8 cellular contexts compared by ENCODE assay signal in the genomic region with DNA sequence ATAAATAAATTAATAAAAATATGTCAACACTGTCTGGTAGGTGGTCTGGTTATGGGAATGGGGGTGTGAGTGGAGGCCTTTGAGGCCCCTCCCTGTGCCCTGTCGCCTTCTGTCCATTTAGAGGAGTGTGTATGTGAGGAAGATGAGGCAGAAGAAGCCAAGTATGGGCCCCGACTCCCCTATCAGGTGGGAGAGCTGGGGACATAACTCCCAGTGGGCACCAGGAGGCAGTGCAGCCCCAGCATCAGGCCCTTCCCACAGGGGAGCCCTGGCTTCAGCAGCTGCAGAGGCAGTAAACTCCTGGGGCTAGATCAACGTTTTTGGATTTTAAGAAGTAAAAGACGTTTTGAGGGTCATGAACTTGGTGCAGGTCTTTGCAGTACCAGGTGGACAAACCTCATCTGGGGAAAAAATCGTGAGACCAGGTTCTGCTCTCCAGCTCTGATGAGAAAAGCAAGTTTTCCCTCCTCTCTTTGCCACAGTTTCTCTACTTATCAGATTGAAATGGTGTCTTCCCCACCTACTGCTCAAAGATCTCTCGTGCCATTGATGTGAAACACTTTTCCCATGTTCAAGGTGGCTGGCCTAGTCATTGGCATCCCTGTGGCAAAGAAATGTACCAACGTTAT.
A peak's percentile ranks its signal among the peaks of the same experiment; 100 is the strongest.
DNase-seq lines count a peak whose midpoint lies in the region; ATAC-seq and TF ChIP-seq lines count a peak whose summit lies in the region.

No MANE protein-coding gene starts in this region.

- H3K4me1 ChIP-seq in HEK293 (ENCODE audit: control insufficient read depth, insufficient read depth, low read length): no peaks in the 10 kb centered on the region
- H3K4me1 ChIP-seq in left ventricle myocardium inferior: no peaks in the 10 kb centered on the region

- H3K36me3 ChIP-seq in HEK293 (ENCODE audit: control insufficient read depth in 2 of 2, insufficient read depth in 1 of 2, low read length in 2 of 2) (no peaks in the 10 kb centered on the region), left ventricle myocardium inferior (no peaks in the 10 kb centered on the region)

- no peaks in the 10 kb centered on the region for H3K27me3 ChIP-seq in left ventricle myocardium inferior (ENCODE audit: low read depth)

- intact Hi-C loops in left ventricle myocardium inferior (cut with micrococcal nuclease): loop anchor here (5.0 kb wide), 1 partner anchor 307 kb away; no protein-coding TSS in a partner anchor

- no peak overlapping the region for H3K4me3 ChIP-seq in HEK293 (ENCODE audit: low read depth, low read length)
- H3K4me3 ChIP-seq in left ventricle myocardium inferior: no peak overlapping the region

- peak; percentile 93 for DNase-seq in GM03348 (ENCODE audit: low spot score)
- DNase-seq in NAMALWA (ENCODE audit: low spot score): peak; percentile 88
- DNase-seq in SW480 (ENCODE audit: low spot score): peak; percentile 76
- DNase-seq in activated naive CD8-positive, alpha-beta T cell treated with anti-CD3 and anti-CD28 coated beads, Interleukin-2, amount 50 U/mL, for 16 hours (ENCODE audit: low read depth, low spot score): peak; percentile 46
- peak; percentile 76 for DNase-seq in left ventricle myocardium inferior
- peak; percentile 57 for DNase-seq in renal cortical epithelial cell (ENCODE audit: low read depth)

- H3K27ac ChIP-seq in HEK293 (ENCODE audit: extremely low read depth, low read depth, low read length) (no peak overlapping the region), left ventricle myocardium inferior (replicated peaks) (no peak overlapping the region)

- CTCF ChIA-PET in HEK293 (lab: Yijun Ruan, JAX): interaction anchor here (0.5 to 4.8 kb wide), 25 partner anchors 9 to 452 kb away, joined by 3 to 73 read pairs (median 3); no protein-coding TSS in a partner anchor

- no peak for ATAC-seq in GM18873 (IDR thresholded peaks at IDR 0.05; ENCODE audit: low FRiP score, unreplicated experiment)

- no peaks in the 10 kb centered on the region for H3K9me3 ChIP-seq in HEK293 (ENCODE audit: control insufficient read depth, insufficient read depth, low read depth, low read length)
- no peaks in the 10 kb centered on the region for H3K9me3 ChIP-seq in left ventricle myocardium inferior (replicated peaks)

- POLR2A ChIA-PET in HEK293 (lab: Yijun Ruan, JAX): no interaction called here

- peak; percentile 66 for TF ChIP-seq CTCF in HEK293 (tag by site-specific recombination; IDR thresholded peaks at IDR 0.05)
- TF ChIP-seq CTCF in left ventricle myocardium inferior (IDR thresholded peaks at IDR 0.05; ENCODE audit: borderline replicate concordance): peak; percentile 94

TF ChIP-seq in HEK293, 187 proteins besides CTCF, POLR2A, EP300 and RAD21:
- TF ChIP-seq ZNF341 (tag by site-specific recombination; IDR thresholded peaks at IDR 0.05; ENCODE audit: low read depth) (no peak), ZNF660 (tag by site-specific recombination; IDR thresholded peaks at IDR 0.05) (no peak), ZNF654 (tag by site-specific recombination; IDR thresholded peaks at IDR 0.05; ENCODE audit: low read depth) (peak; percentile 67), ZSCAN30 (tag by site-specific recombination; IDR thresholded peaks at IDR 0.05) (0 out of 2 replicates have a peak, but pooled peaks have one; percentile 27), TRIM28 (IDR thresholded peaks at IDR 0.05; ENCODE audit: borderline replicate concordance, low read length) (no peak), ZNF221 (tag by site-specific recombination; IDR thresholded peaks at IDR 0.05; ENCODE audit: borderline replicate concordance) (no peak)
- TF ChIP-seq, protein P1, sequence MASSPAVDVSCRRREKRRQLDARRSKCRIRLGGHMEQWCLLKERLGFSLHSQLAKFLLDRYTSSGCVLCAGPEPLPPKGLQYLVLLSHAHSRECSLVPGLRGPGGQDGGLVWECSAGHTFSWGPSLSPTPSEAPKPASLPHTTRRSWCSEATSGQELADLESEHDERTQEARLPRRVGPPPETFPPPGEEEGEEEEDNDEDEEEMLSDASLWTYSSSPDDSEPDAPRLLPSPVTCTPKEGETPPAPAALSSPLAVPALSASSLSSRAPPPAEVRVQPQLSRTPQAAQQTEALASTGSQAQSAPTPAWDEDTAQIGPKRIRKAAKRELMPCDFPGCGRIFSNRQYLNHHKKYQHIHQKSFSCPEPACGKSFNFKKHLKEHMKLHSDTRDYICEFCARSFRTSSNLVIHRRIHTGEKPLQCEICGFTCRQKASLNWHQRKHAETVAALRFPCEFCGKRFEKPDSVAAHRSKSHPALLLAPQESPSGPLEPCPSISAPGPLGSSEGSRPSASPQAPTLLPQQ (tag by site-specific recombination; IDR thresholded peaks at IDR 0.05): 0 out of 2 replicates have a peak, but pooled peaks have one; percentile 13
- TF ChIP-seq, protein P2, sequence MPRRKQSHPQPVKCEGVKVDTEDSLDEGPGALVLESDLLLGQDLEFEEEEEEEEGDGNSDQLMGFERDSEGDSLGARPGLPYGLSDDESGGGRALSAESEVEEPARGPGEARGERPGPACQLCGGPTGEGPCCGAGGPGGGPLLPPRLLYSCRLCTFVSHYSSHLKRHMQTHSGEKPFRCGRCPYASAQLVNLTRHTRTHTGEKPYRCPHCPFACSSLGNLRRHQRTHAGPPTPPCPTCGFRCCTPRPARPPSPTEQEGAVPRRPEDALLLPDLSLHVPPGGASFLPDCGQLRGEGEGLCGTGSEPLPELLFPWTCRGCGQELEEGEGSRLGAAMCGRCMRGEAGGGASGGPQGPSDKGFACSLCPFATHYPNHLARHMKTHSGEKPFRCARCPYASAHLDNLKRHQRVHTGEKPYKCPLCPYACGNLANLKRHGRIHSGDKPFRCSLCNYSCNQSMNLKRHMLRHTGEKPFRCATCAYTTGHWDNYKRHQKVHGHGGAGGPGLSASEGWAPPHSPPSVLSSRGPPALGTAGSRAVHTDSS (tag by site-specific recombination; IDR thresholded peaks at IDR 0.05): peak; percentile 61
- TF ChIP-seq, protein P3, sequence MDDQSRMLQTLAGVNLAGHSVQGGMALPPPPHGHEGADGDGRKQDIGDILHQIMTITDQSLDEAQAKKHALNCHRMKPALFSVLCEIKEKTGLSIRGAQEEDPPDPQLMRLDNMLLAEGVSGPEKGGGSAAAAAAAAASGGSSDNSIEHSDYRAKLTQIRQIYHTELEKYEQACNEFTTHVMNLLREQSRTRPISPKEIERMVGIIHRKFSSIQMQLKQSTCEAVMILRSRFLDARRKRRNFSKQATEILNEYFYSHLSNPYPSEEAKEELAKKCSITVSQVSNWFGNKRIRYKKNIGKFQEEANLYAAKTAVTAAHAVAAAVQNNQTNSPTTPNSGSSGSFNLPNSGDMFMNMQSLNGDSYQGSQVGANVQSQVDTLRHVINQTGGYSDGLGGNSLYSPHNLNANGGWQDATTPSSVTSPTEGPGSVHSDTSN (CRISPR knock-in tag; IDR thresholded peaks at IDR 0.05): no peak
TF ChIP-seq in HEK293: peak in this region for 4.
